In genomic region chr5:6757414-6757969, GRCh38 we compare ENCODE assay signal across 1 cellular context.
A peak's percentile ranks its signal among the peaks of the same experiment; 100 is the strongest.
TF ChIP-seq lines count a peak whose summit lies in the region.

No MANE protein-coding gene starts in this region.

TF ChIP-seq in liver, 16 proteins besides CTCF, POLR2A, EP300 and RAD21 (continued from another document):
- peak; percentile 40 for TF ChIP-seq REST (IDR thresholded peaks at IDR 0.05)
- TF ChIP-seq ATF3 (IDR thresholded peaks at IDR 0.05): peak; percentile 60
